10 cellular contexts compared by ENCODE assay signal in genomic region chr2:10400568-10400977, GRCh38. TPM values are rescaled to one million over a fixed set of nuclear protein-coding genes. Genes with fewer than 3 reads are reported as not detected.
A peak's percentile ranks its signal among the peaks of the same experiment; 100 is the strongest.
DNase-seq lines count a peak whose midpoint lies in the region; ATAC-seq and TF ChIP-seq lines count a peak whose summit lies in the region.
"Had no signal": no experiment of that assay in that cellular context is flagged by ENCODE, and none has a peak within 500 bp of the region (broad histone marks: within the 10 kb centered on the region; RNA-seq: fewer than 3 reads in every experiment).

No MANE protein-coding gene starts in this region.

- no peaks in the 10 kb centered on the region for H3K9me3 Mint-ChIP-seq in activated CD8-positive, alpha-beta memory T cell treated with anti-CD3 and anti-CD28 coated beads, Interleukin-2, amount 10 ng/mL, durations not matched to agents 7 days and 5 days (ENCODE audit: low read depth)
- H3K9me3 Mint-ChIP-seq in activated CD4-positive, alpha-beta memory T cell treated with anti-CD3 and anti-CD28 coated beads for 36 hours, result no peaks in the 10 kb centered on the region

- POLR2A ChIA-PET in activated CD4-positive, alpha-beta memory T cell treated with anti-CD3 and anti-CD28 coated beads for 36 hours (lab: Charles Lee), result no interaction called here

- H3K36me3 ChIP-seq in left lung, result peaks cover 0 to 5% of the 10 kb centered on the region in 2 donors
- H3K36me3 ChIP-seq: HAP-1, pancreas had no signal

- H3K27ac Mint-ChIP-seq in activated CD8-positive, alpha-beta memory T cell treated with anti-CD3 and anti-CD28 coated beads, Interleukin-2, amount 10 ng/mL, durations not matched to agents 7 days and 5 days, result peak overlapping the region; percentile 65
- peak overlapping the region; percentile 73 for H3K27ac Mint-ChIP-seq in activated CD4-positive, alpha-beta memory T cell treated with anti-CD3 and anti-CD28 coated beads for 36 hours

- H3K4me3 Mint-ChIP-seq in activated CD8-positive, alpha-beta memory T cell treated with anti-CD3 and anti-CD28 coated beads, Interleukin-2, amount 10 ng/mL, durations not matched to agents 7 days and 5 days, result no peak overlapping the region
- no peak overlapping the region for H3K4me3 Mint-ChIP-seq in activated CD4-positive, alpha-beta memory T cell treated with anti-CD3 and anti-CD28 coated beads for 36 hours

- peaks cover 14% of the 10 kb centered on the region for H3K36me3 Mint-ChIP-seq in activated CD8-positive, alpha-beta memory T cell treated with anti-CD3 and anti-CD28 coated beads, Interleukin-2, amount 10 ng/mL, durations not matched to agents 7 days and 5 days
- H3K36me3 Mint-ChIP-seq in activated CD4-positive, alpha-beta memory T cell treated with anti-CD3 and anti-CD28 coated beads for 36 hours, result peaks cover 18% of the 10 kb centered on the region

- CTCF ChIA-PET in activated CD8-positive, alpha-beta memory T cell treated with anti-CD3 and anti-CD28 coated beads, Interleukin-2, amount 10 ng/mL, durations not matched to agents 7 days and 5 days (lab: Charles Lee), result no interaction called here
- CTCF ChIA-PET in activated CD4-positive, alpha-beta memory T cell treated with anti-CD3 and anti-CD28 coated beads for 36 hours (lab: Charles Lee), result no interaction called here

- peaks cover 11 to 85% of the 10 kb centered on the region in 2 donors for H3K4me1 ChIP-seq in left lung
- H3K4me1 ChIP-seq: HAP-1 had no signal

- H3K27me3 ChIP-seq in left lung, result no peaks in the 10 kb centered on the region
- H3K27me3 ChIP-seq: pancreas had no signal

- intact Hi-C loops in activated CD4-positive, alpha-beta memory T cell treated with anti-CD3 and anti-CD28 coated beads for 36 hours (cut with micrococcal nuclease), result loop anchor here (2.0 kb wide), 1 partner anchor 18 kb away; no protein-coding TSS in a partner anchor
- intact Hi-C loops in left lung (cut with DNase I), result loop anchor here in 1 of 2 donors (10.0 kb wide), 1 partner anchor 96 kb away; the partner anchor contains the start of gene HPCAL1

- DNase-seq in activated CD8-positive, alpha-beta memory T cell treated with anti-CD3 and anti-CD28 coated beads, Interleukin-2, amount 10 ng/mL, durations not matched to agents 7 days and 5 days, result peak; percentile 72
- no peak for DNase-seq in activated CD8-positive, alpha-beta memory T cell treated with anti-CD3 and anti-CD28 coated beads for 24 hours
- DNase-seq in activated CD4-positive, alpha-beta memory T cell treated with anti-CD3 and anti-CD28 coated beads for 36 hours, result peak; percentile 74
- DNase-seq in left lung (peak; percentile 81 to 86), SK-N-DZ (ENCODE audit: low spot score) (no peak)

- H3K4me1 Mint-ChIP-seq in activated CD8-positive, alpha-beta memory T cell treated with anti-CD3 and anti-CD28 coated beads, Interleukin-2, amount 10 ng/mL, durations not matched to agents 7 days and 5 days, result peaks cover 20% of the 10 kb centered on the region
- peaks cover 32% of the 10 kb centered on the region for H3K4me1 Mint-ChIP-seq in activated CD4-positive, alpha-beta memory T cell treated with anti-CD3 and anti-CD28 coated beads for 36 hours (ENCODE audit: low read depth)

- H3K27me3 Mint-ChIP-seq in activated CD8-positive, alpha-beta memory T cell treated with anti-CD3 and anti-CD28 coated beads, Interleukin-2, amount 10 ng/mL, durations not matched to agents 7 days and 5 days, result no peaks in the 10 kb centered on the region
- H3K27me3 Mint-ChIP-seq in activated CD4-positive, alpha-beta memory T cell treated with anti-CD3 and anti-CD28 coated beads for 36 hours, result no peaks in the 10 kb centered on the region

- ATAC-seq in activated CD8-positive, alpha-beta memory T cell treated with anti-CD3 and anti-CD28 coated beads, Interleukin-2, amount 10 ng/mL, durations not matched to agents 7 days and 5 days, result peak; percentile 46
- peak; percentile 29 for ATAC-seq in left lung
- no peak for ATAC-seq in HG03095 (IDR thresholded peaks at IDR 0.05; ENCODE audit: unreplicated experiment)
- ATAC-seq in HG02973 (IDR thresholded peaks at IDR 0.05; ENCODE audit: unreplicated experiment), result no peak

- H3K9me3 ChIP-seq in left lung, result no peaks in the 10 kb centered on the region
- H3K9me3 ChIP-seq: HAP-1, pancreas had no signal

- peak overlapping the region; percentile 39 to 81 for H3K27ac ChIP-seq in left lung
- H3K27ac ChIP-seq in temporal lobe (ENCODE audit: low read depth, low read length), result peak overlapping the region; percentile 23
- H3K27ac ChIP-seq: pancreas had no signal

- H3K4me3 ChIP-seq in left lung, result no peak overlapping the region
- H3K4me3 ChIP-seq: HAP-1, pancreas had no signal

- no peak for TF ChIP-seq CTCF in left lung (IDR thresholded peaks at IDR 0.05)

RNA-seq across cellular contexts. Expression of gene ODC1, which starts 47.6 kb away (rescaled TPM):
- 10 to 100 TPM; 64.8 to 80.3 TPM for total RNA-seq in activated CD8-positive, alpha-beta memory T cell treated with anti-CD3 and anti-CD28 coated beads, Interleukin-2, amount 10 ng/mL, durations not matched to agents 7 days and 5 days
- 100 to 1,000 TPM; 138 to 142 TPM for total RNA-seq in activated CD4-positive, alpha-beta memory T cell treated with anti-CD3 and anti-CD28 coated beads for 36 hours
- total RNA-seq in left lung (10 to 100 TPM; 55.0 to 98.4 TPM), temporal lobe (136 TPM)
- 478 and 500 TPM in 2 replicates for polyA plus RNA-seq in SK-N-DZ (2014; cell fraction: cytosol; rRNA removed)
- 342 and 350 TPM in 2 replicates for polyA plus RNA-seq in SK-N-DZ (2014; cell fraction: nucleus; rRNA removed)

Comparison
In these comparisons a context has a peak if more than half of its experiments do, and no peak if none do; other contexts are left out.
1. DNase-seq: peak in activated CD8-positive, alpha-beta memory T cell treated with anti-CD3 and anti-CD28 coated beads, Interleukin-2, amount 10 ng/mL, durations not matched to agents 7 days and 5 days (single experiment), activated CD4-positive, alpha-beta memory T cell treated with anti-CD3 and anti-CD28 coated beads for 36 hours (single experiment) and left lung (2 of 2); none in activated CD8-positive, alpha-beta memory T cell treated with anti-CD3 and anti-CD28 coated beads for 24 hours (single experiment) and SK-N-DZ (single experiment).
2. ATAC-seq: peak in activated CD8-positive, alpha-beta memory T cell treated with anti-CD3 and anti-CD28 coated beads, Interleukin-2, amount 10 ng/mL, durations not matched to agents 7 days and 5 days (single experiment) and left lung (single experiment); none in HG03095 (single experiment) and HG02973 (single experiment).